In the genomic region with DNA sequence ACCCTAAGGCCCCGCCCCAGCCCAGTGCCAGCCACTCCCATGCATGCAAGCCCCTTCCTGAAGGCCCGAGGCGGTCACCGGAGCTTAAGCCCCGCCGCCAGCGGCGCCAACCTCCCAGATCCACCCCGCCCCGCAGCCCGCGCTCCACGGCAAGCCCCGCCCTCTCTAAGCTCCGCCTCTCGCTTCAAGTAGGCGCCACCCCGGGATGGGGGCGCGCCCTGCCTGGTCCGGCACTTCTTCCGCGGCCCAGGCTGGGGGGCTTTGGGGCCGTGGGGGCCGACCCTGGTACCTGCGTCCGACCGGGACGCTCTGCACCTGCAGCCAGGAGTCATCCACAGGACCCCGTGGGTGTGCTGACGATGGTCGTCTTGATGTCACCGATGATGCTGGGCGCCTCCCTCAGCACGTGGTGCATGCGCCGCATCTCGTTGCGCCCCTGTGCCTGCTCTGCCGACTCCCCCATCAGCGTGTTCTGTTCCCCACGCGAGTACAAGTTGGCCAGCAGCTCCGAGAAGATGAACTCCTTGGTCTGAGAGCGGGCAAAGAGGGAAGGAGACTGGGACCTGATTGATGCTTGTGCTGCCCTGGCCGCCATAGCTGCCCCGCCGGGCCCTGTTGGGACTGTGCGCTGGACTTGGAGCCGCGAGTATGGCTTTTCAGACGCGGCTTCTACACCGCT, we compare ENCODE assay signal across 8 cellular contexts. TPM values are rescaled to one million over a fixed set of nuclear protein-coding genes. Genes with fewer than 3 reads are reported as not detected.
A peak's percentile ranks its signal among the peaks of the same experiment; 100 is the strongest.
DNase-seq lines count a peak whose midpoint lies in the region; ATAC-seq, FAIRE-seq and TF ChIP-seq lines count a peak whose summit lies in the region.

No MANE protein-coding gene starts in this region.

- H4K20me1 ChIP-seq in keratinocyte (ENCODE audit: control insufficient read depth, extremely low read depth, insufficient read depth, low read length): no peaks in the 10 kb centered on the region

- H3K9me3 ChIP-seq in AG04450 (ENCODE audit: control insufficient read depth, insufficient read depth, low read length): no peaks in the 10 kb centered on the region
- no peaks in the 10 kb centered on the region for H3K9me3 ChIP-seq in keratinocyte (ENCODE audit: control insufficient read depth, low read depth, low read length)

- H3K9me1 ChIP-seq in keratinocyte (ENCODE audit: control insufficient read depth, extremely low read depth, insufficient read depth, low read length): no peaks in the 10 kb centered on the region

- H3K27ac ChIP-seq in AG04450 (ENCODE audit: low read depth, low read length) (no peak overlapping the region), keratinocyte (ENCODE audit: control insufficient read depth, insufficient read depth, low read length) (no peak overlapping the region)

- TF ChIP-seq CTCF in AG04450 (IDR thresholded peaks at IDR 0.05; ENCODE audit: low read depth, low read length): no peak
- TF ChIP-seq CTCF in keratinocyte (optimal IDR thresholded peaks at IDR 0.05 in 1 of 3, IDR thresholded peaks at IDR 0.05 in 1 of 3, conservative IDR thresholded peaks at IDR 0.05 in 1 of 3; ENCODE audit: extremely low read depth in 1 of 3, insufficient read depth in 2 of 3, low read length in 3 of 3): no peak

- peaks cover 3% of the 10 kb centered on the region for H3K36me3 Mint-ChIP-seq in central memory CD8-positive, alpha-beta T cell (ENCODE audit: insufficient read depth)

- CTCF ChIA-PET in AG04450 (lab: Charles Lee): interaction anchor here (0.6 kb wide), 2 partner anchors 9 to 35 kb away, joined by 3 to 6 read pairs; no protein-coding TSS in a partner anchor

- H3K27ac Mint-ChIP-seq in central memory CD8-positive, alpha-beta T cell (ENCODE audit: low read depth): no peak overlapping the region

- peaks cover 2% of the 10 kb centered on the region for H3K27me3 ChIP-seq in AG04450 (ENCODE audit: control insufficient read depth, insufficient read depth, low read length)
- no peaks in the 10 kb centered on the region for H3K27me3 ChIP-seq in keratinocyte (ENCODE audit: control insufficient read depth, extremely low read depth, insufficient read depth, low read length)

- peak; percentile 66 for DNase-seq in AG04450 (ENCODE audit: low read depth, low spot score)
- peak; percentile 91 for DNase-seq in NCI-H226
- peak; percentile 66 for DNase-seq in activated CD4-positive, CD25-positive, alpha-beta regulatory T cell treated with anti-CD3 and anti-CD28 coated beads, Interleukin-2, amount 50 U/mL, for 16 hours (ENCODE audit: low read depth, low spot score)
- peak; percentile 75 to 82 for DNase-seq in central memory CD8-positive, alpha-beta T cell (ENCODE audit: low spot score in 2 of 2)
- peak; percentile 69 for DNase-seq in keratinocyte (ENCODE audit: low read depth, low spot score)
- peak; percentile 88 for DNase-seq in stimulated activated CD4-positive, alpha-beta T cell treated with anti-CD3 and anti-CD28 coated beads, Interleukin-12 subunit alpha, Interleukin-12 subunit beta, amount 100 ng/mL, for 4 hours

- ATAC-seq in GM19023 (IDR thresholded peaks at IDR 0.05; ENCODE audit: unreplicated experiment) (peak; percentile 97), HG03175 (IDR thresholded peaks at IDR 0.05; ENCODE audit: unreplicated experiment) (peak; percentile 96)
- peak; percentile 88 for ATAC-seq in central memory CD8-positive, alpha-beta T cell (replicated peaks; ENCODE audit: extremely low read depth, poor library complexity, severe bottlenecking)

- peak overlapping the region; percentile 80 for H3K4me3 Mint-ChIP-seq in central memory CD8-positive, alpha-beta T cell

- H3K4me2 ChIP-seq in keratinocyte (ENCODE audit: control insufficient read depth, extremely low read depth, insufficient read depth, low read depth, low read length): peak overlapping the region; percentile 92

- dilution Hi-C loops in keratinocyte (cut with MboI; ENCODE audit: extremely low pct_ligation_motif_present, low sequenced_read_pairs): no loop called here

- H3K36me3 ChIP-seq in keratinocyte (ENCODE audit: control insufficient read depth in 2 of 2, extremely low read depth in 1 of 2, insufficient read depth in 2 of 2, low read length in 2 of 2): no peaks in the 10 kb centered on the region

- H3K9me3 Mint-ChIP-seq in central memory CD8-positive, alpha-beta T cell: no peaks in the 10 kb centered on the region

- H3K4me1 Mint-ChIP-seq in central memory CD8-positive, alpha-beta T cell: peaks cover 5% of the 10 kb centered on the region

- peak overlapping the region; percentile 73 for H2AFZ ChIP-seq in keratinocyte (ENCODE audit: control insufficient read depth, low read length)

- no peaks in the 10 kb centered on the region for H3K79me2 ChIP-seq in keratinocyte (ENCODE audit: control insufficient read depth, insufficient read depth, low read length)

- POLR2A ChIA-PET in AG04450 (lab: Yijun Ruan, JAX): interaction anchor here (0.5 to 1.4 kb wide), 5 partner anchors 18 to 247 kb away, joined by 3 to 5 read pairs (median 4); a partner anchor contains a TSS

- peak overlapping the region; percentile 71 for H3K4me3 ChIP-seq in AG04450 (ENCODE audit: low read depth, low read length)
- H3K4me3 ChIP-seq in keratinocyte (ENCODE audit: control insufficient read depth in 2 of 3, extremely low read depth in 1 of 3, insufficient read depth in 2 of 3, low read depth in 1 of 3, low read length in 3 of 3): peak overlapping the region; percentile 64 to 85 (median 77)

- peak overlapping the region; percentile 72 for H3K9ac ChIP-seq in keratinocyte (ENCODE audit: control insufficient read depth, extremely low read depth, insufficient read depth, low read length)

- FAIRE-seq in keratinocyte (lab: Jason Lieb, UNC): no peak

- peaks cover 3% of the 10 kb centered on the region for H3K4me1 ChIP-seq in keratinocyte (ENCODE audit: control insufficient read depth, extremely low read depth, insufficient read depth, low read length)

- peaks cover 63% of the 10 kb centered on the region for H3K27me3 Mint-ChIP-seq in central memory CD8-positive, alpha-beta T cell

RNA-seq across cellular contexts. Expression of a gene that starts 26.1 kb away (rescaled TPM):
- 5.8 and 8.4 TPM in 2 replicates for polyA plus RNA-seq in AG04450 (2011; rRNA removed)
- 11.9 and 14.1 TPM in 2 replicates for polyA minus RNA-seq in AG04450 (2011; rRNA and poly(A)+ RNA removed)
- polyA plus RNA-seq in keratinocyte: 0.67 to 1.9 TPM (median 1.7 TPM) in 3 replicates
- 0.31 TPM for polyA plus RNA-seq in keratinocyte (2011; ENCODE audit: low read depth)
- polyA plus RNA-seq in keratinocyte (2011; cell fraction: cytosol; rRNA removed): 0.16 and 0.49 TPM in 2 replicates
- 2.5 and 5.0 TPM in 2 replicates for polyA plus RNA-seq in keratinocyte (2011; cell fraction: nucleus; rRNA removed)
- 1.7 and 5.4 TPM in 2 replicates for polyA plus RNA-seq in keratinocyte (2012; ENCODE audit: low replicate concordance)
- 3.2 to 15.0 TPM (median 4.5 TPM) in 3 replicates for polyA minus RNA-seq in keratinocyte
- 2.5 TPM for polyA minus RNA-seq in keratinocyte (2011; cell fraction: cytosol; rRNA and poly(A)+ RNA removed)
- polyA minus RNA-seq in keratinocyte (2011; cell fraction: nucleus; rRNA and poly(A)+ RNA removed): 8.4 and 12.3 TPM in 2 replicates
